In the genomic region with DNA sequence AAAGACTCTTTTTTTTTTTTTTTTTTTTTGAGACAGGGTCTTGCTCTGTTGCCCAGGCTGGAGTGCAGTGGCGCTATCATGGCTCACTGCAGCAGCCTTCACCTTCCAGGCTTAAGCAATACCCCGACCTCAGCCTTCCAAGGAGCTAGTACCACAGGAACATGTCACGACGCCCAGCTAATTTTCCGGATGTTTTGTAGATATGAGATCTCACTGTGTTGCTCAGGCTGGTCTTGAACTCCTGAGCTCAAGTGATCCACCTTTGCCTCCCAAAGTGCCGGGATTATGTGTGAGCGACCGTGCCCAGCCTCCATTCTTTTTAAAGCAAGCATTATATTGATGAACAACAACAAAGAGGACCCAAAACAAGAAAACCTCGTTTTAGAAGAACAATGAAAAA, we compare ENCODE assay signal across 29 cellular contexts.
"Had no signal": no experiment of that assay in that cellular context is flagged by ENCODE, and none has a peak within 500 bp of the region (broad histone marks: within the 10 kb centered on the region; RNA-seq: fewer than 3 reads in every experiment).

No MANE protein-coding gene starts in this region.

- H3K9me3 Mint-ChIP-seq: stimulated activated effector memory CD8-positive, alpha-beta T cell treated with anti-CD3 and anti-CD28 coated beads, Interleukin-12 subunit alpha, Interleukin-12 subunit beta, amount 100 ng/mL, for 72 hours had no signal

- H3K27ac ChIP-seq: stomach, suprapubic skin, testis, thoracic aorta, thyroid gland, tibial artery, tibial nerve, transverse colon, upper lobe of left lung, upper lobe of right lung, uterus, vagina had no signal

- H3K4me3 ChIP-seq: stomach, suprapubic skin, testis, thoracic aorta, thyroid gland, tibial artery, tibial nerve, transverse colon, upper lobe of left lung, upper lobe of right lung, uterus, vagina had no signal

- H3K4me1 ChIP-seq: stomach, suprapubic skin, testis, thyroid gland, tibial artery, tibial nerve, transverse colon, upper lobe of right lung, uterus, vagina had no signal

- H3K27ac Mint-ChIP-seq: stimulated activated effector memory CD8-positive, alpha-beta T cell treated with anti-CD3 and anti-CD28 coated beads, Interleukin-12 subunit alpha, Interleukin-12 subunit beta, amount 100 ng/mL, for 72 hours; stimulated activated memory B cell treated with anti-CD40 and anti-IgM and Interleukin-4, amounts not matched to agents 10 μg/mL and 1 μg/mL and 100 μg/mL, for 72 hours; stimulated activated naive B cell treated with anti-CD40 and anti-IgM and Interleukin-4, amounts not matched to agents 10 μg/mL and 1 μg/mL and 100 μg/mL, for 72 hours; stimulated activated naive CD8-positive, alpha-beta T cell treated with anti-CD3 and anti-CD28 coated beads, Interleukin-15, amount 100 ng/mL, for 72 hours; stimulated activated naive CD8-positive, alpha-beta T cell treated with anti-CD3 and anti-CD28 coated beads, Interleukin-15, Interleukin-2, amounts not matched to agents 100 ng/mL and 50 ng/mL, for 24 hours; type B pancreatic cell had no signal

- FAIRE-seq: urothelium cell line had no signal

- DNase-seq: stimulated activated CD4-positive, alpha-beta T cell treated with anti-CD3 and anti-CD28 coated beads, Interleukin-2, amount 100 ng/mL, for 48 hours; stimulated activated CD4-positive, alpha-beta T cell treated with anti-CD3 and anti-CD28 coated beads, Interleukin-4, amount 100 ng/mL, for 1 hour; stimulated activated CD4-positive, alpha-beta T cell treated with anti-CD3 and anti-CD28 coated beads, Interleukin-4, amount 100 ng/mL, for 24 hours; stimulated activated CD4-positive, alpha-beta T cell treated with anti-CD3 and anti-CD28 coated beads, Interleukin-4, amount 100 ng/mL, for 4 hours; stimulated activated CD8-positive, alpha-beta memory T cell treated with anti-CD3 and anti-CD28 coated beads, Interleukin-4, amount 100 ng/mL, for 48 hours; stimulated activated naive B cell treated with anti-CD40 and anti-IgM and Interleukin-4, amounts not matched to agents 10 μg/mL and 1 μg/mL and 100 μg/mL, for 72 hours; stimulated activated naive CD4-positive, alpha-beta T cell; stimulated activated naive CD4-positive, alpha-beta T cell treated with Interleukin-2 at 50 U/mL for 16 hours; stimulated activated naive CD8-positive, alpha-beta T cell treated with anti-CD3 and anti-CD28 coated beads, Interleukin-15, amount 100 ng/mL, for 72 hours; stimulated activated naive CD8-positive, alpha-beta T cell treated with anti-CD3 and anti-CD28 coated beads, Interleukin-15, Interleukin-2, amounts not matched to agents 100 U/mL and 50 U/mL, for 24 hours; stomach; substantia nigra; testis; thyroid gland; tibial artery; transverse colon; trophoblast cell; upper lobe of left lung; upper lobe of right lung; uterus had no signal

- H3K27me3 Mint-ChIP-seq: type B pancreatic cell had no signal

- H3K36me3 Mint-ChIP-seq: stimulated activated memory B cell treated with anti-CD40 and anti-IgM and Interleukin-4, amounts not matched to agents 10 μg/mL and 1 μg/mL and 100 μg/mL, for 72 hours; type B pancreatic cell had no signal

- H3K4me3 Mint-ChIP-seq: stimulated activated effector memory CD8-positive, alpha-beta T cell treated with anti-CD3 and anti-CD28 coated beads, Interleukin-12 subunit alpha, Interleukin-12 subunit beta, amount 100 ng/mL, for 72 hours; stimulated activated memory B cell treated with anti-CD40 and anti-IgM and Interleukin-4, amounts not matched to agents 10 μg/mL and 1 μg/mL and 100 μg/mL, for 72 hours; stimulated activated naive B cell treated with anti-CD40 and anti-IgM and Interleukin-4, amounts not matched to agents 10 μg/mL and 1 μg/mL and 100 μg/mL, for 72 hours; stimulated activated naive CD8-positive, alpha-beta T cell treated with anti-CD3 and anti-CD28 coated beads, Interleukin-15, amount 100 ng/mL, for 72 hours; stimulated activated naive CD8-positive, alpha-beta T cell treated with anti-CD3 and anti-CD28 coated beads, Interleukin-15, Interleukin-2, amounts not matched to agents 100 ng/mL and 50 ng/mL, for 24 hours; type B pancreatic cell had no signal

- H3K27me3 ChIP-seq: suprapubic skin, testis, thyroid gland, tibial artery, tibial nerve, transverse colon, upper lobe of left lung, upper lobe of right lung, uterus, vagina had no signal

- H3K9me3 ChIP-seq: stomach, suprapubic skin, testis, thoracic aorta, thyroid gland, tibial artery, tibial nerve, upper lobe of left lung, upper lobe of right lung, uterus, vagina had no signal

- ATAC-seq: stimulated activated effector memory CD8-positive, alpha-beta T cell treated with anti-CD3 and anti-CD28 coated beads, Interleukin-12 subunit alpha, Interleukin-12 subunit beta, amount 100 ng/mL, for 72 hours; stimulated activated memory B cell treated with anti-CD40 and anti-IgM and Interleukin-4, amounts not matched to agents 10 μg/mL and 1 μg/mL and 100 μg/mL, for 72 hours; stimulated activated naive B cell treated with anti-CD40 and anti-IgM and Interleukin-4, amounts not matched to agents 10 μg/mL and 1 μg/mL and 100 μg/mL, for 72 hours; stimulated activated naive CD8-positive, alpha-beta T cell treated with anti-CD3 and anti-CD28 coated beads, Interleukin-15, amount 100 ng/mL, for 72 hours; stimulated activated naive CD8-positive, alpha-beta T cell treated with anti-CD3 and anti-CD28 coated beads, Interleukin-15, Interleukin-2, amounts not matched to agents 100 U/mL and 50 U/mL, for 24 hours; upper lobe of right lung had no signal

- H3K36me3 ChIP-seq: stomach, suprapubic skin, thoracic aorta, thyroid gland, tibial artery, tibial nerve, transverse colon, upper lobe of left lung, upper lobe of right lung, uterus, vagina had no signal
